1 cellular context compared by ENCODE assay signal in genomic region chr13:30376426-30377311, GRCh38.
TF ChIP-seq lines count a peak whose summit lies in the region.

No MANE protein-coding gene starts in this region.

TF ChIP-seq in GM12878, 131 proteins besides CTCF, POLR2A, EP300 and RAD21 (continued from another document):
- TF ChIP-seq HSF1 (IDR thresholded peaks at IDR 0.05; ENCODE audit: low read depth, low read length) (no peak), E4F1 (IDR thresholded peaks at IDR 0.05; ENCODE audit: borderline replicate concordance, partially characterized antibody) (no peak), RFX5 (IDR thresholded peaks at IDR 0.05; ENCODE audit: low read depth, low read length) (no peak), WRNIP1 (IDR thresholded peaks at IDR 0.05; ENCODE audit: borderline replicate concordance, low read depth, low read length) (no peak), ZNF592 (IDR thresholded peaks at IDR 0.05) (no peak), SP1 (IDR thresholded peaks at IDR 0.05; ENCODE audit: low read depth, low read length) (no peak), MTA3 (IDR thresholded peaks at IDR 0.05; ENCODE audit: borderline replicate concordance, low read length) (no peak), ZSCAN29 (IDR thresholded peaks at IDR 0.05) (no peak), SUZ12 (IDR thresholded peaks at IDR 0.05; ENCODE audit: unreplicated experiment) (no peak), RELA (IDR thresholded peaks at IDR 0.05; ENCODE audit: borderline replicate concordance, partially characterized antibody) (no peak)
